In the genomic region with DNA sequence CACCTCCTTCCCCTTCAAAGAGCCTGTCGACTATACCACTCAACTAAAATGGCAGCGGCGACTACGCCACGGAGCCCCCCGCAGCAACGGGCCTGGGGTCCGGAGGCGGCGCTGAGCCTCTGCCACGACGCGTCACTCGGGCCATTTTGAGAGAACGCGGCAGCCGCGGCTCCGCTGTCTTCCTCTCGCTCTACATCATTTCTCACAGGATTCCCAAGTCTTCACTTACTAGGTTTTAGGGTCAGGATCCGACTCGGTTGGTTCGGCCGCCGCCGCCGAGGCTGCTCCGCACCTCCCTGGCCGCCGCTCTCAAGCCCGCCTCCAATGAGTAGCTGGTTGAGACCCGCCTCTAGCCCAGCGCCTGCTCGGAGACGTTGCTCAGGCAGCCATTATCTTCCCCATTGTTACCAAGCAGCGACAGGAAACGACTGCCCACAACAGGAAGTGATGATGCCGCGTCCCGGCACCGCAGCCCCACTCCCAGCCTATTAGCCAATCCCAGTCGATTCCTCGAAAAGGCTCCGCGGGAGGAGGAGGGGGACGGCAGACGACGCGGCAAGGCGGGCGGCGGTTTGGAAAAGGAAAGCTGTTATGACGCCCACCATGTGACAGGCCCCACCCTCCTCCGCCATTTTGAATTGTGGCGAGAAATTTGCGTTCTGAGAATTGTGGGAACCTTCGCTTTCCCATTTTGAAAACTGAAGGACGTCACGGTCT, we compare ENCODE assay signal across 1 cellular context.
TF ChIP-seq lines count a peak whose summit lies in the region.

A gene with protein sequence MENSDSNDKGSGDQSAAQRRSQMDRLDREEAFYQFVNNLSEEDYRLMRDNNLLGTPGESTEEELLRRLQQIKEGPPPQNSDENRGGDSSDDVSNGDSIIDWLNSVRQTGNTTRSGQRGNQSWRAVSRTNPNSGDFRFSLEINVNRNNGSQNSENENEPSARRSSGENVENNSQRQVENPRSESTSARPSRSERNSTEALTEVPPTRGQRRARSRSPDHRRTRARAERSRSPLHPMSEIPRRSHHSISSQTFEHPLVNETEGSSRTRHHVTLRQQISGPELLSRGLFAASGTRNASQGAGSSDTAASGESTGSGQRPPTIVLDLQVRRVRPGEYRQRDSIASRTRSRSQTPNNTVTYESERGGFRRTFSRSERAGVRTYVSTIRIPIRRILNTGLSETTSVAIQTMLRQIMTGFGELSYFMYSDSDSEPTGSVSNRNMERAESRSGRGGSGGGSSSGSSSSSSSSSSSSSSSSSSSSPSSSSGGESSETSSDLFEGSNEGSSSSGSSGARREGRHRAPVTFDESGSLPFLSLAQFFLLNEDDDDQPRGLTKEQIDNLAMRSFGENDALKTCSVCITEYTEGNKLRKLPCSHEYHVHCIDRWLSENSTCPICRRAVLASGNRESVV (minus strand): TSS at position 432 of the 717 bp plus-strand sequence. CDS start 18,647 bp downstream, outside the sequence.

TF ChIP-seq in HepG2, 621 proteins besides CTCF, POLR2A, EP300 and RAD21 (continued from another document and continues in another):
- TF ChIP-seq, protein P1, sequence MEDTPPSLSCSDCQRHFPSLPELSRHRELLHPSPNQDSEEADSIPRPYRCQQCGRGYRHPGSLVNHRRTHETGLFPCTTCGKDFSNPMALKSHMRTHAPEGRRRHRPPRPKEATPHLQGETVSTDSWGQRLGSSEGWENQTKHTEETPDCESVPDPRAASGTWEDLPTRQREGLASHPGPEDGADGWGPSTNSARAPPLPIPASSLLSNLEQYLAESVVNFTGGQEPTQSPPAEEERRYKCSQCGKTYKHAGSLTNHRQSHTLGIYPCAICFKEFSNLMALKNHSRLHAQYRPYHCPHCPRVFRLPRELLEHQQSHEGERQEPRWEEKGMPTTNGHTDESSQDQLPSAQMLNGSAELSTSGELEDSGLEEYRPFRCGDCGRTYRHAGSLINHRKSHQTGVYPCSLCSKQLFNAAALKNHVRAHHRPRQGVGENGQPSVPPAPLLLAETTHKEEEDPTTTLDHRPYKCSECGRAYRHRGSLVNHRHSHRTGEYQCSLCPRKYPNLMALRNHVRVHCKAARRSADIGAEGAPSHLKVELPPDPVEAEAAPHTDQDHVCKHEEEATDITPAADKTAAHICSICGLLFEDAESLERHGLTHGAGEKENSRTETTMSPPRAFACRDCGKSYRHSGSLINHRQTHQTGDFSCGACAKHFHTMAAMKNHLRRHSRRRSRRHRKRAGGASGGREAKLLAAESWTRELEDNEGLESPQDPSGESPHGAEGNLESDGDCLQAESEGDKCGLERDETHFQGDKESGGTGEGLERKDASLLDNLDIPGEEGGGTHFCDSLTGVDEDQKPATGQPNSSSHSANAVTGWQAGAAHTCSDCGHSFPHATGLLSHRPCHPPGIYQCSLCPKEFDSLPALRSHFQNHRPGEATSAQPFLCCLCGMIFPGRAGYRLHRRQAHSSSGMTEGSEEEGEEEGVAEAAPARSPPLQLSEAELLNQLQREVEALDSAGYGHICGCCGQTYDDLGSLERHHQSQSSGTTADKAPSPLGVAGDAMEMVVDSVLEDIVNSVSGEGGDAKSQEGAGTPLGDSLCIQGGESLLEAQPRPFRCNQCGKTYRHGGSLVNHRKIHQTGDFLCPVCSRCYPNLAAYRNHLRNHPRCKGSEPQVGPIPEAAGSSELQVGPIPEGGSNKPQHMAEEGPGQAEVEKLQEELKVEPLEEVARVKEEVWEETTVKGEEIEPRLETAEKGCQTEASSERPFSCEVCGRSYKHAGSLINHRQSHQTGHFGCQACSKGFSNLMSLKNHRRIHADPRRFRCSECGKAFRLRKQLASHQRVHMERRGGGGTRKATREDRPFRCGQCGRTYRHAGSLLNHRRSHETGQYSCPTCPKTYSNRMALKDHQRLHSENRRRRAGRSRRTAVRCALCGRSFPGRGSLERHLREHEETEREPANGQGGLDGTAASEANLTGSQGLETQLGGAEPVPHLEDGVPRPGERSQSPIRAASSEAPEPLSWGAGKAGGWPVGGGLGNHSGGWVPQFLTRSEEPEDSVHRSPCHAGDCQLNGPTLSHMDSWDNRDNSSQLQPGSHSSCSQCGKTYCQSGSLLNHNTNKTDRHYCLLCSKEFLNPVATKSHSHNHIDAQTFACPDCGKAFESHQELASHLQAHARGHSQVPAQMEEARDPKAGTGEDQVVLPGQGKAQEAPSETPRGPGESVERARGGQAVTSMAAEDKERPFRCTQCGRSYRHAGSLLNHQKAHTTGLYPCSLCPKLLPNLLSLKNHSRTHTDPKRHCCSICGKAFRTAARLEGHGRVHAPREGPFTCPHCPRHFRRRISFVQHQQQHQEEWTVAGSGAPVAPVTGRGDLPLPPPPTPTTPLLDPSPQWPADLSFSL (CRISPR knock-in tag; IDR thresholded peaks at IDR 0.05), result no peak
- TF ChIP-seq ESRRA (CRISPR knock-in tag; IDR thresholded peaks at IDR 0.05; ENCODE audit: low read depth), result no peak
- TF ChIP-seq TBX3 (IDR thresholded peaks at IDR 0.05; ENCODE audit: borderline replicate concordance), result no peak
- TF ChIP-seq MBNL3 (CRISPR knock-in tag; conservative IDR thresholded peaks at IDR 0.05), result no peak
- TF ChIP-seq HDAC6 (IDR thresholded peaks at IDR 0.05; ENCODE audit: low read depth, low read length), result no peak
- TF ChIP-seq ZNF749 (CRISPR knock-in tag; IDR thresholded peaks at IDR 0.05; ENCODE audit: borderline replicate concordance), result no peak
- peak; percentile 41 for TF ChIP-seq SKI (IDR thresholded peaks at IDR 0.05; ENCODE audit: partially characterized antibody)
- TF ChIP-seq, protein P2, sequence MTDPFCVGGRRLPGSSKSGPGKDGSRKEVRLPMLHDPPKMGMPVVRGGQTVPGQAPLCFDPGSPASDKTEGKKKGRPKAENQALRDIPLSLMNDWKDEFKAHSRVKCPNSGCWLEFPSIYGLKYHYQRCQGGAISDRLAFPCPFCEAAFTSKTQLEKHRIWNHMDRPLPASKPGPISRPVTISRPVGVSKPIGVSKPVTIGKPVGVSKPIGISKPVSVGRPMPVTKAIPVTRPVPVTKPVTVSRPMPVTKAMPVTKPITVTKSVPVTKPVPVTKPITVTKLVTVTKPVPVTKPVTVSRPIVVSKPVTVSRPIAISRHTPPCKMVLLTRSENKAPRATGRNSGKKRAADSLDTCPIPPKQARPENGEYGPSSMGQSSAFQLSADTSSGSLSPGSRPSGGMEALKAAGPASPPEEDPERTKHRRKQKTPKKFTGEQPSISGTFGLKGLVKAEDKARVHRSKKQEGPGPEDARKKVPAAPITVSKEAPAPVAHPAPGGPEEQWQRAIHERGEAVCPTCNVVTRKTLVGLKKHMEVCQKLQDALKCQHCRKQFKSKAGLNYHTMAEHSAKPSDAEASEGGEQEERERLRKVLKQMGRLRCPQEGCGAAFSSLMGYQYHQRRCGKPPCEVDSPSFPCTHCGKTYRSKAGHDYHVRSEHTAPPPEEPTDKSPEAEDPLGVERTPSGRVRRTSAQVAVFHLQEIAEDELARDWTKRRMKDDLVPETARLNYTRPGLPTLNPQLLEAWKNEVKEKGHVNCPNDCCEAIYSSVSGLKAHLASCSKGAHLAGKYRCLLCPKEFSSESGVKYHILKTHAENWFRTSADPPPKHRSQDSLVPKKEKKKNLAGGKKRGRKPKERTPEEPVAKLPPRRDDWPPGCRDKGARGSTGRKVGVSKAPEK (CRISPR knock-in tag; IDR thresholded peaks at IDR 0.05; ENCODE audit: borderline replicate concordance), result no peak
- no peak for TF ChIP-seq MZF1 (CRISPR knock-in tag; IDR thresholded peaks at IDR 0.05; ENCODE audit: borderline replicate concordance)
- no peak for TF ChIP-seq EED (CRISPR knock-in tag; IDR thresholded peaks at IDR 0.05)
- TF ChIP-seq TEAD3 (CRISPR knock-in tag; optimal IDR thresholded peaks at IDR 0.05; ENCODE audit: borderline replicate concordance), result peak; percentile 5
- no peak for TF ChIP-seq KAT7 (CRISPR knock-in tag; IDR thresholded peaks at IDR 0.05; ENCODE audit: borderline replicate concordance)
- TF ChIP-seq, protein P3, sequence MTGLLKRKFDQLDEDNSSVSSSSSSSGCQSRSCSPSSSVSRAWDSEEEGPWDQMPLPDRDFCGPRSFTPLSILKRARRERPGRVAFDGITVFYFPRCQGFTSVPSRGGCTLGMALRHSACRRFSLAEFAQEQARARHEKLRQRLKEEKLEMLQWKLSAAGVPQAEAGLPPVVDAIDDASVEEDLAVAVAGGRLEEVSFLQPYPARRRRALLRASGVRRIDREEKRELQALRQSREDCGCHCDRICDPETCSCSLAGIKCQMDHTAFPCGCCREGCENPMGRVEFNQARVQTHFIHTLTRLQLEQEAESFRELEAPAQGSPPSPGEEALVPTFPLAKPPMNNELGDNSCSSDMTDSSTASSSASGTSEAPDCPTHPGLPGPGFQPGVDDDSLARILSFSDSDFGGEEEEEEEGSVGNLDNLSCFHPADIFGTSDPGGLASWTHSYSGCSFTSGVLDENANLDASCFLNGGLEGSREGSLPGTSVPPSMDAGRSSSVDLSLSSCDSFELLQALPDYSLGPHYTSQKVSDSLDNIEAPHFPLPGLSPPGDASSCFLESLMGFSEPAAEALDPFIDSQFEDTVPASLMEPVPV (CRISPR knock-in tag; IDR thresholded peaks at IDR 0.05), result no peak; the same call in 1 of the 2 replicates
- no peak for TF ChIP-seq GPN1 (CRISPR knock-in tag; IDR thresholded peaks at IDR 0.05; ENCODE audit: borderline replicate concordance)
- TF ChIP-seq, protein P4, sequence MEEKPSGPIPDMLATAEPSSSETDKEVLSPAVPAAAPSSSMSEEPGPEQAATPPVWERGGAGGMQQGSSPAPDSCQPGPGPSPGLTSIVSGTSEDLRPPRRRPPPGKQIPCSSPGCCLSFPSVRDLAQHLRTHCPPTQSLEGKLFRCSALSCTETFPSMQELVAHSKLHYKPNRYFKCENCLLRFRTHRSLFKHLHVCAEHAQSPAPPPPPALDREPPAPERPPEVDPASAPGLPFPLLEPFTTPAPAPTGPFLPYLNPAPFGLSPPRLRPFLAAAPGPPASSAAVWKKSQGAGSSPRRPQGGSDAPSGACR (CRISPR knock-in tag; IDR thresholded peaks at IDR 0.05), result no peak
- TF ChIP-seq MIXL1 (CRISPR knock-in tag; IDR thresholded peaks at IDR 0.05), result no peak; the same call in 1 of the 2 replicates
- TF ChIP-seq DMAP1 (CRISPR knock-in tag; IDR thresholded peaks at IDR 0.05), result peak; percentile 61
- no peak for TF ChIP-seq SP1 (IDR thresholded peaks at IDR 0.05)
- 0 out of 2 replicates have a peak, but pooled peaks have one; percentile 16 for TF ChIP-seq SP1 (CRISPR knock-in tag; IDR thresholded peaks at IDR 0.05)
- no peak for TF ChIP-seq ZBTB1 (CRISPR knock-in tag; IDR thresholded peaks at IDR 0.05; ENCODE audit: borderline replicate concordance)
- TF ChIP-seq, protein P5, sequence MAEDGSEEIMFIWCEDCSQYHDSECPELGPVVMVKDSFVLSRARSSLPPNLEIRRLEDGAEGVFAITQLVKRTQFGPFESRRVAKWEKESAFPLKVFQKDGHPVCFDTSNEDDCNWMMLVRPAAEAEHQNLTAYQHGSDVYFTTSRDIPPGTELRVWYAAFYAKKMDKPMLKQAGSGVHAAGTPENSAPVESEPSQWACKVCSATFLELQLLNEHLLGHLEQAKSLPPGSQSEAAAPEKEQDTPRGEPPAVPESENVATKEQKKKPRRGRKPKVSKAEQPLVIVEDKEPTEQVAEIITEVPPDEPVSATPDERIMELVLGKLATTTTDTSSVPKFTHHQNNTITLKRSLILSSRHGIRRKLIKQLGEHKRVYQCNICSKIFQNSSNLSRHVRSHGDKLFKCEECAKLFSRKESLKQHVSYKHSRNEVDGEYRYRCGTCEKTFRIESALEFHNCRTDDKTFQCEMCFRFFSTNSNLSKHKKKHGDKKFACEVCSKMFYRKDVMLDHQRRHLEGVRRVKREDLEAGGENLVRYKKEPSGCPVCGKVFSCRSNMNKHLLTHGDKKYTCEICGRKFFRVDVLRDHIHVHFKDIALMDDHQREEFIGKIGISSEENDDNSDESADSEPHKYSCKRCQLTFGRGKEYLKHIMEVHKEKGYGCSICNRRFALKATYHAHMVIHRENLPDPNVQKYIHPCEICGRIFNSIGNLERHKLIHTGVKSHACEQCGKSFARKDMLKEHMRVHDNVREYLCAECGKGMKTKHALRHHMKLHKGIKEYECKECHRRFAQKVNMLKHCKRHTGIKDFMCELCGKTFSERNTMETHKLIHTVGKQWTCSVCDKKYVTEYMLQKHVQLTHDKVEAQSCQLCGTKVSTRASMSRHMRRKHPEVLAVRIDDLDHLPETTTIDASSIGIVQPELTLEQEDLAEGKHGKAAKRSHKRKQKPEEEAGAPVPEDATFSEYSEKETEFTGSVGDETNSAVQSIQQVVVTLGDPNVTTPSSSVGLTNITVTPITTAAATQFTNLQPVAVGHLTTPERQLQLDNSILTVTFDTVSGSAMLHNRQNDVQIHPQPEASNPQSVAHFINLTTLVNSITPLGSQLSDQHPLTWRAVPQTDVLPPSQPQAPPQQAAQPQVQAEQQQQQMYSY (CRISPR knock-in tag; IDR thresholded peaks at IDR 0.05), result no peak
- no peak for TF ChIP-seq DR1 (CRISPR knock-in tag; IDR thresholded peaks at IDR 0.05)
- TF ChIP-seq HMGA1 (CRISPR knock-in tag; conservative IDR thresholded peaks at IDR 0.05), result no peak
- TF ChIP-seq, protein P6, sequence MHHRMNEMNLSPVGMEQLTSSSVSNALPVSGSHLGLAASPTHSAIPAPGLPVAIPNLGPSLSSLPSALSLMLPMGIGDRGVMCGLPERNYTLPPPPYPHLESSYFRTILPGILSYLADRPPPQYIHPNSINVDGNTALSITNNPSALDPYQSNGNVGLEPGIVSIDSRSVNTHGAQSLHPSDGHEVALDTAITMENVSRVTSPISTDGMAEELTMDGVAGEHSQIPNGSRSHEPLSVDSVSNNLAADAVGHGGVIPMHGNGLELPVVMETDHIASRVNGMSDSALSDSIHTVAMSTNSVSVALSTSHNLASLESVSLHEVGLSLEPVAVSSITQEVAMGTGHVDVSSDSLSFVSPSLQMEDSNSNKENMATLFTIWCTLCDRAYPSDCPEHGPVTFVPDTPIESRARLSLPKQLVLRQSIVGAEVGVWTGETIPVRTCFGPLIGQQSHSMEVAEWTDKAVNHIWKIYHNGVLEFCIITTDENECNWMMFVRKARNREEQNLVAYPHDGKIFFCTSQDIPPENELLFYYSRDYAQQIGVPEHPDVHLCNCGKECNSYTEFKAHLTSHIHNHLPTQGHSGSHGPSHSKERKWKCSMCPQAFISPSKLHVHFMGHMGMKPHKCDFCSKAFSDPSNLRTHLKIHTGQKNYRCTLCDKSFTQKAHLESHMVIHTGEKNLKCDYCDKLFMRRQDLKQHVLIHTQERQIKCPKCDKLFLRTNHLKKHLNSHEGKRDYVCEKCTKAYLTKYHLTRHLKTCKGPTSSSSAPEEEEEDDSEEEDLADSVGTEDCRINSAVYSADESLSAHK (CRISPR knock-in tag; IDR thresholded peaks at IDR 0.05; ENCODE audit: borderline replicate concordance), result no peak
- TF ChIP-seq, protein P7, sequence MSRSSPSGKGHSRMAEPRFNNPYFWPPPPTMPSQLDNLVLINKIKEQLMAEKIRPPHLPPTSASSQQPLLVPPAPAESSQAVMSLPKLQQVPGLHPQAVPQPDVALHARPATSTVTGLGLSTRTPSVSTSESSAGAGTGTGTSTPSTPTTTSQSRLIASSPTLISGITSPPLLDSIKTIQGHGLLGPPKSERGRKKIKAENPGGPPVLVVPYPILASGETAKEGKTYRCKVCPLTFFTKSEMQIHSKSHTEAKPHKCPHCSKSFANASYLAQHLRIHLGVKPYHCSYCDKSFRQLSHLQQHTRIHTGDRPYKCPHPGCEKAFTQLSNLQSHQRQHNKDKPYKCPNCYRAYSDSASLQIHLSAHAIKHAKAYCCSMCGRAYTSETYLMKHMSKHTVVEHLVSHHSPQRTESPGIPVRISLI (CRISPR knock-in tag; IDR thresholded peaks at IDR 0.05; ENCODE audit: borderline replicate concordance), result no peak
- TF ChIP-seq FOSL2 (CRISPR knock-in tag; IDR thresholded peaks at IDR 0.05), result 0 out of 2 replicates have a peak, but pooled peaks have one; percentile 16
- TF ChIP-seq, protein P8, sequence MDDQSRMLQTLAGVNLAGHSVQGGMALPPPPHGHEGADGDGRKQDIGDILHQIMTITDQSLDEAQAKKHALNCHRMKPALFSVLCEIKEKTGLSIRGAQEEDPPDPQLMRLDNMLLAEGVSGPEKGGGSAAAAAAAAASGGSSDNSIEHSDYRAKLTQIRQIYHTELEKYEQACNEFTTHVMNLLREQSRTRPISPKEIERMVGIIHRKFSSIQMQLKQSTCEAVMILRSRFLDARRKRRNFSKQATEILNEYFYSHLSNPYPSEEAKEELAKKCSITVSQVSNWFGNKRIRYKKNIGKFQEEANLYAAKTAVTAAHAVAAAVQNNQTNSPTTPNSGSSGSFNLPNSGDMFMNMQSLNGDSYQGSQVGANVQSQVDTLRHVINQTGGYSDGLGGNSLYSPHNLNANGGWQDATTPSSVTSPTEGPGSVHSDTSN (CRISPR knock-in tag; IDR thresholded peaks at IDR 0.05; ENCODE audit: borderline replicate concordance), result no peak
